In the genomic region with DNA sequence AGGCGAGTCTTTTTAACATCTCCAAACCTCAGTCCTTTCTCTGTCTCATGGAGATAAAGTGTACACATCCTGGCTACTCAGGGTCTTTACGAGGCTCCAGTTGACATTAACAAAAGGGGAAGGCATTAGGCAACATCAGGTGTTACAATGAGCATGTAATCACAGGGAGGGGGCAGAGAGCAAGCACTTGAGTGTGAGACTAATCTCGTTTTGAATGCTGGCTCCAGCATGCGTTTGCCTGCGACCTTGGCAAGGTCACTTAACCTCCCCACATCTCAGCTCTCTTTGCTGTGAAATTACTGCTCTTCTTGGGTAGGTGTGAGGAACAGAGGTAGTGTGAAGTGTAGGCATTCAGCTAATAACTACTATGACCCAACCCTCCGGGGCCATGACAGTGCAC, we compare ENCODE assay signal across 22 cellular contexts. TPM values are rescaled to one million over a fixed set of nuclear protein-coding genes. Genes with fewer than 3 reads are reported as not detected.
DNase-seq lines count a peak whose midpoint lies in the region; ATAC-seq and TF ChIP-seq lines count a peak whose summit lies in the region.
"Had no signal": no experiment of that assay in that cellular context is flagged by ENCODE, and none has a peak within 500 bp of the region (broad histone marks: within the 10 kb centered on the region; RNA-seq: fewer than 3 reads in every experiment).

No MANE protein-coding gene starts in this region.

- H3K36me3 ChIP-seq in heart right ventricle = peaks cover 0 to 50% (median 0%) of the 10 kb centered on the region in 9 donors
- H3K36me3 ChIP-seq in osteoblast (ENCODE audit: insufficient read depth, low read length) = no peaks in the 10 kb centered on the region

- no peaks in the 10 kb centered on the region for H4K20me1 ChIP-seq in osteoblast (ENCODE audit: insufficient read depth, low read length)

- no peaks in the 10 kb centered on the region for H3K27me3 ChIP-seq in heart right ventricle
- peaks cover 62% of the 10 kb centered on the region for H3K27me3 ChIP-seq in osteoblast (ENCODE audit: insufficient read depth, low read length)

- DNase-seq in NCI-H2196 (lab: John Stamatoyannopoulos, UW; ENCODE audit: unreplicated experiment) (peak; percentile 12), NCI-H2196 treated with DMSO at 0.1 percent for 48 hours (lab: John Stamatoyannopoulos, UW; ENCODE audit: unreplicated experiment) (no peak), NCI-H524 (lab: John Stamatoyannopoulos, UW) (peak; percentile 75 to 83), heart right ventricle (no peak), type B pancreatic cell (ENCODE audit: extremely low spot score, unreplicated experiment) (no peak), osteoblast (ENCODE audit: insufficient read length, low spot score, missing footprints) (no peak), SKM-1 treated with dmso at 0.1 percent for 144 hours (lab: John Stamatoyannopoulos, UW; ENCODE audit: unreplicated experiment) (no peak)
- DNase-seq in stimulated activated CD4-positive, alpha-beta T cell treated with anti-CD3 and anti-CD28 coated beads, Interleukin-4, amount 100 ng/mL, for 4 hours = no peak
- DNase-seq: activated CD4-positive, alpha-beta memory T cell treated with anti-CD3 and anti-CD28 coated beads, Interleukin-2, amount 10 ng/mL, durations not matched to agents 7 days and 5 days; activated T-cell treated with anti-CD3 and anti-CD28 coated beads, Interleukin-2, amount 50 U/mL, for 24 hours; DMS79 treated with DMSO at 0.1 percent for 48 hours; natural killer cell had no signal

- H3K27me3 Mint-ChIP-seq in type B pancreatic cell = peaks cover 18% of the 10 kb centered on the region

- H3K4me1 ChIP-seq in heart right ventricle (peaks cover 0 to 51% (median 16%) of the 10 kb centered on the region in 9 donors), osteoblast (ENCODE audit: insufficient read depth, low read length) (no peaks in the 10 kb centered on the region)

- intact Hi-C loops in heart right ventricle (cut with DNase I) = no loop called here

- no peak overlapping the region for H3K4me3 Mint-ChIP-seq in type B pancreatic cell
- H3K4me3 Mint-ChIP-seq: activated CD4-positive, alpha-beta memory T cell treated with anti-CD3 and anti-CD28 coated beads, Interleukin-2, amount 10 ng/mL, durations not matched to agents 7 days and 5 days; activated T-cell treated with anti-CD3 and anti-CD28 coated beads, Interleukin-2, amount 50 U/mL, for 24 hours; CD14-positive monocyte; IgD-negative memory B cell; natural killer cell had no signal

- H3K4me1 Mint-ChIP-seq in type B pancreatic cell (ENCODE audit: unreplicated experiment) = peaks cover 31% of the 10 kb centered on the region
- H3K4me1 Mint-ChIP-seq: activated CD4-positive, alpha-beta memory T cell treated with anti-CD3 and anti-CD28 coated beads, Interleukin-2, amount 10 ng/mL, durations not matched to agents 7 days and 5 days; CD14-positive monocyte; IgD-negative memory B cell; natural killer cell had no signal

- peak overlapping the region; percentile 37 for H3K27ac Mint-ChIP-seq in type B pancreatic cell
- H3K27ac Mint-ChIP-seq: activated CD4-positive, alpha-beta memory T cell treated with anti-CD3 and anti-CD28 coated beads, Interleukin-2, amount 10 ng/mL, durations not matched to agents 7 days and 5 days; activated naive CD4-positive, alpha-beta T cell treated with anti-CD3 and anti-CD28 coated beads, Interleukin-2, amount 50 U/mL, for 72 hours; activated T-cell treated with anti-CD3 and anti-CD28 coated beads, Interleukin-2, amount 50 U/mL, for 24 hours; IgD-negative memory B cell; natural killer cell had no signal

- peak in 5 of 8 donors; percentile 1 to 19 (median 1) for ATAC-seq in heart right ventricle
- ATAC-seq: activated naive CD4-positive, alpha-beta T cell treated with anti-CD3 and anti-CD28 coated beads, Interleukin-2, amount 50 U/mL, for 72 hours; natural killer cell had no signal

- H3K79me2 ChIP-seq in osteoblast (ENCODE audit: insufficient read depth, low read length) = no peaks in the 10 kb centered on the region

- no peaks in the 10 kb centered on the region for H3K9me3 ChIP-seq in heart right ventricle
- no peaks in the 10 kb centered on the region for H3K9me3 ChIP-seq in osteoblast (ENCODE audit: low read depth, low read length)

- no peaks in the 10 kb centered on the region for H3K36me3 Mint-ChIP-seq in type B pancreatic cell
- H3K36me3 Mint-ChIP-seq: activated naive CD4-positive, alpha-beta T cell treated with anti-CD3 and anti-CD28 coated beads, Interleukin-2, amount 50 U/mL, for 72 hours; CD14-positive monocyte; natural killer cell had no signal

- H3K4me3 ChIP-seq in heart right ventricle (peak overlapping the region; percentile 40 to 73 (median 56)), osteoblast (ENCODE audit: insufficient read depth, low read length) (no peak overlapping the region)

- no peak overlapping the region for H2AFZ ChIP-seq in osteoblast (ENCODE audit: low read length)

- H3K9me3 Mint-ChIP-seq in type B pancreatic cell = no peaks in the 10 kb centered on the region
- H3K9me3 Mint-ChIP-seq: activated CD4-positive, alpha-beta memory T cell treated with anti-CD3 and anti-CD28 coated beads, Interleukin-2, amount 10 ng/mL, durations not matched to agents 7 days and 5 days; activated naive CD4-positive, alpha-beta T cell treated with anti-CD3 and anti-CD28 coated beads, Interleukin-2, amount 50 U/mL, for 72 hours; activated T-cell treated with anti-CD3 and anti-CD28 coated beads, Interleukin-2, amount 50 U/mL, for 24 hours; CD14-positive monocyte; IgD-negative memory B cell; natural killer cell had no signal

- H3K4me2 ChIP-seq in osteoblast (ENCODE audit: insufficient read depth, low read length) = no peak overlapping the region

- WGBS in heart right ventricle, 2 donors = 29 to 32% methylated on average over 6 of the region's 6 CpGs

- H3K27ac ChIP-seq in heart right ventricle (peak overlapping the region; percentile 74 to 99 (median 90)), osteoblast (ENCODE audit: low read depth, low read length) (no peak overlapping the region)
- H3K27ac ChIP-seq: VCaP had no signal

- no peak for TF ChIP-seq CTCF in heart right ventricle (IDR thresholded peaks at IDR 0.05)
- TF ChIP-seq CTCF in type B pancreatic cell (conservative IDR thresholded peaks at IDR 0.05) = no peak
- TF ChIP-seq CTCF in osteoblast (IDR thresholded peaks at IDR 0.05; ENCODE audit: extremely low read depth, low read depth, low read length) = no peak

RNA-seq across cellular contexts. Expression of a gene that starts 3.1 kb away (rescaled TPM):
- total RNA-seq in heart right ventricle (over 10,000 TPM in 1 of 10 donors, 1,000 to 10,000 TPM in 9; 5,905 to 10,183 (median 7,503) TPM), type B pancreatic cell (ENCODE audit: low replicate concordance) (21.3 and 63.9 TPM in 2 replicates), osteoblast (not detected in 2 replicates)
- over 10,000 TPM; 10,337 to 31,279 TPM for polyA plus RNA-seq in heart right ventricle
- total RNA-seq: activated CD4-positive, alpha-beta memory T cell treated with anti-CD3 and anti-CD28 coated beads, Interleukin-2, amount 10 ng/mL, durations not matched to agents 7 days and 5 days; activated naive CD4-positive, alpha-beta T cell treated with anti-CD3 and anti-CD28 coated beads, Interleukin-2, amount 50 U/mL, for 72 hours; dermis microvascular lymphatic vessel endothelial cell; H4; lung microvascular endothelial cell; natural killer cell; pulmonary artery endothelial cell; T-helper 1 cell treated with Interleukin-12 subunit alpha and Interleukin-12 subunit beta and Interleukin-4 antibody, amounts not matched to agents 30 ng/mL and 1 ng/mL, for 36 hours had no signal
- polyA plus RNA-seq: CD14-positive monocyte, IgD-negative memory B cell had no signal

RNA-seq across cellular contexts. Expression of a gene that starts 24.7 kb away (rescaled TPM):
- total RNA-seq in heart right ventricle = 10 to 100 TPM in 1 of 10 donors, 1 to 10 TPM in 8, under 1 TPM in 1; 0.85 to 12.9 (median 2.9) TPM
- polyA plus RNA-seq in heart right ventricle = 10 to 100 TPM in 1 of 2 donors, 1 to 10 TPM in 1; 2.6 to 42.2 TPM
- total RNA-seq in type B pancreatic cell (ENCODE audit: low replicate concordance) = 41.2 and 79.5 TPM in 2 replicates
- not detected in 2 replicates for total RNA-seq in osteoblast
- total RNA-seq: A673; activated CD4-positive, alpha-beta memory T cell treated with anti-CD3 and anti-CD28 coated beads, Interleukin-2, amount 10 ng/mL, durations not matched to agents 7 days and 5 days; activated naive CD4-positive, alpha-beta T cell treated with anti-CD3 and anti-CD28 coated beads, Interleukin-2, amount 50 U/mL, for 72 hours; dermis microvascular lymphatic vessel endothelial cell; H4; lung microvascular endothelial cell; pulmonary artery endothelial cell; T-helper 1 cell treated with Interleukin-12 subunit alpha and Interleukin-12 subunit beta and Interleukin-4 antibody, amounts not matched to agents 30 ng/mL and 1 ng/mL, for 36 hours had no signal
- polyA plus RNA-seq: CD14-positive monocyte, IgD-negative memory B cell had no signal

RNA-seq across cellular contexts. Expression of a gene that starts 47.2 kb away (rescaled TPM):
- total RNA-seq in heart right ventricle (100 to 1,000 TPM in 1 of 10 donors, 10 to 100 TPM in 7, 1 to 10 TPM in 2; 1.2 to 166 (median 26.1) TPM), type B pancreatic cell (ENCODE audit: low replicate concordance) (0.12 and 6.1 TPM in 2 replicates), osteoblast (not detected in 2 replicates)
- polyA plus RNA-seq in heart right ventricle = 10 to 100 TPM; 20.8 to 48.0 TPM
- total RNA-seq: A673; activated CD4-positive, alpha-beta memory T cell treated with anti-CD3 and anti-CD28 coated beads, Interleukin-2, amount 10 ng/mL, durations not matched to agents 7 days and 5 days; activated naive CD4-positive, alpha-beta T cell treated with anti-CD3 and anti-CD28 coated beads, Interleukin-2, amount 50 U/mL, for 72 hours; dermis microvascular lymphatic vessel endothelial cell; H4; lung microvascular endothelial cell; pulmonary artery endothelial cell had no signal
- polyA plus RNA-seq: CD14-positive monocyte, IgD-negative memory B cell had no signal

Comparison
In these comparisons a context has a peak if more than half of its experiments do, and no peak if none do; other contexts are left out.
1. DNase-seq: peak in NCI-H2196 (single experiment) and NCI-H524 (2 of 2); none in NCI-H2196 treated with DMSO at 0.1 percent for 48 hours (single experiment), heart right ventricle (0 of 2), type B pancreatic cell (single experiment), osteoblast (single experiment), stimulated activated CD4-positive, alpha-beta T cell treated with anti-CD3 and anti-CD28 coated beads, Interleukin-4, amount 100 ng/mL, for 4 hours (0 of 2) and SKM-1 treated with dmso at 0.1 percent for 144 hours (single experiment).
2. RNA of a gene that starts 3.1 kb away (total RNA-seq): 5,905 to 10,183 TPM in heart right ventricle; 21.3 to 63.9 TPM in type B pancreatic cell and not detected in osteoblast; every median in the first group is over 10 times any median in the second.